ENCODE assay signal across 1 cellular context in genomic region chr1:36109041-36109679, GRCh38.
TF ChIP-seq lines count a peak whose summit lies in the region.

No MANE protein-coding gene starts in this region.

TF ChIP-seq in HepG2, 621 proteins besides CTCF, POLR2A, EP300 and RAD21:
- TF ChIP-seq, protein P1, sequence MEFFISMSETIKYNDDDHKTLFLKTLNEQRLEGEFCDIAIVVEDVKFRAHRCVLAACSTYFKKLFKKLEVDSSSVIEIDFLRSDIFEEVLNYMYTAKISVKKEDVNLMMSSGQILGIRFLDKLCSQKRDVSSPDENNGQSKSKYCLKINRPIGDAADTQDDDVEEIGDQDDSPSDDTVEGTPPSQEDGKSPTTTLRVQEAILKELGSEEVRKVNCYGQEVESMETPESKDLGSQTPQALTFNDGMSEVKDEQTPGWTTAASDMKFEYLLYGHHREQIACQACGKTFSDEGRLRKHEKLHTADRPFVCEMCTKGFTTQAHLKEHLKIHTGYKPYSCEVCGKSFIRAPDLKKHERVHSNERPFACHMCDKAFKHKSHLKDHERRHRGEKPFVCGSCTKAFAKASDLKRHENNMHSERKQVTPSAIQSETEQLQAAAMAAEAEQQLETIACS (CRISPR knock-in tag; IDR thresholded peaks at IDR 0.05), result no peak
- TF ChIP-seq ADNP (CRISPR knock-in tag; IDR thresholded peaks at IDR 0.05) (no peak), ZNF180 (CRISPR knock-in tag; IDR thresholded peaks at IDR 0.05; ENCODE audit: borderline replicate concordance, low read depth) (no peak), ZNF563 (CRISPR knock-in tag; IDR thresholded peaks at IDR 0.05) (no peak), ZNF430 (CRISPR knock-in tag; IDR thresholded peaks at IDR 0.05) (no peak), MIXL1 (CRISPR knock-in tag; IDR thresholded peaks at IDR 0.05) (no peak), ZKSCAN1 (IDR thresholded peaks at IDR 0.05; ENCODE audit: low read length) (no peak), SPEN (CRISPR knock-in tag; IDR thresholded peaks at IDR 0.05; ENCODE audit: low read depth) (no peak), ZIK1 (CRISPR knock-in tag; IDR thresholded peaks at IDR 0.05; ENCODE audit: borderline replicate concordance, low read depth) (no peak), ZNF777 (CRISPR knock-in tag; IDR thresholded peaks at IDR 0.05) (no peak), FOSL1 (CRISPR knock-in tag; IDR thresholded peaks at IDR 0.05; ENCODE audit: borderline replicate concordance) (no peak), GATAD1 (CRISPR knock-in tag; IDR thresholded peaks at IDR 0.05) (no peak), ZNF251 (CRISPR knock-in tag; IDR thresholded peaks at IDR 0.05) (no peak), SALL2 (CRISPR knock-in tag; IDR thresholded peaks at IDR 0.05) (no peak)
- TF ChIP-seq, protein P2, sequence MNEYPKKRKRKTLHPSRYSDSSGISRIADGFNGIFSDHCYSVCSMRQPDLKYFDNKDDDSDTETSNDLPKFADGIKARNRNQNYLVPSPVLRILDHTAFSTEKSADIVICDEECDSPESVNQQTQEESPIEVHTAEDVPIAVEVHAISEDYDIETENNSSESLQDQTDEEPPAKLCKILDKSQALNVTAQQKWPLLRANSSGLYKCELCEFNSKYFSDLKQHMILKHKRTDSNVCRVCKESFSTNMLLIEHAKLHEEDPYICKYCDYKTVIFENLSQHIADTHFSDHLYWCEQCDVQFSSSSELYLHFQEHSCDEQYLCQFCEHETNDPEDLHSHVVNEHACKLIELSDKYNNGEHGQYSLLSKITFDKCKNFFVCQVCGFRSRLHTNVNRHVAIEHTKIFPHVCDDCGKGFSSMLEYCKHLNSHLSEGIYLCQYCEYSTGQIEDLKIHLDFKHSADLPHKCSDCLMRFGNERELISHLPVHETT (CRISPR knock-in tag; conservative IDR thresholded peaks at IDR 0.05), result no peak
